ENCODE assay signal across 22 cellular contexts in genomic region chr12:53286448-53286847, GRCh38. TPM values are rescaled to one million over a fixed set of nuclear protein-coding genes. Genes with fewer than 3 reads are reported as not detected.
"Had no signal": no experiment of that assay in that cellular context is flagged by ENCODE, and none has a peak within 500 bp of the region (broad histone marks: within the 10 kb centered on the region; RNA-seq: fewer than 3 reads in every experiment).

No MANE protein-coding gene starts in this region.

- H3K27ac Mint-ChIP-seq: activated naive CD4-positive, alpha-beta T cell treated with anti-CD3 and anti-CD28 coated beads, Interleukin-2, amount 10 ng/mL, durations not matched to agents 7 days and 5 days; WTC11 had no signal

- H3K27me3 ChIP-seq: Peyer's patch had no signal

- H3K27me3 Mint-ChIP-seq: activated naive CD4-positive, alpha-beta T cell treated with anti-CD3 and anti-CD28 coated beads, Interleukin-2, amount 10 ng/mL, durations not matched to agents 7 days and 5 days; T-helper 17 cell had no signal

- FAIRE-seq: bronchial epithelial cell, HepG2 had no signal

- H3K9me3 Mint-ChIP-seq: activated naive CD4-positive, alpha-beta T cell treated with anti-CD3 and anti-CD28 coated beads, Interleukin-2, amount 10 ng/mL, durations not matched to agents 7 days and 5 days; activated T-cell treated with anti-CD3 and anti-CD28 coated beads, Interleukin-2, amount 50 U/mL, for 4 hours; WTC11 had no signal

- H3K4me1 Mint-ChIP-seq: WTC11 had no signal

- DNase-seq: activated CD4-positive, alpha-beta T cell treated with anti-CD3 and anti-CD28 coated beads for 48 hours; activated CD4-positive, alpha-beta T cell treated with anti-CD3 and anti-CD28 coated beads, Interleukin-2, amount 50 U/mL, for 4 hours; activated CD4-positive, CD25-positive, alpha-beta regulatory T cell treated with anti-CD3 and anti-CD28 coated beads, Interleukin-2, amount 50 U/mL, for 72 hours; activated CD8-positive, alpha-beta memory T cell treated with anti-CD3 and anti-CD28 coated beads for 24 hours; activated gamma-delta T cell treated with Interleukin-2 at 50 U/mL for 16 hours; activated naive CD4-positive, alpha-beta T cell treated with anti-CD3 and anti-CD28 coated beads, Interleukin-2, amount 10 ng/mL, durations not matched to agents 7 days and 5 days; activated T-cell treated with anti-CD3 and anti-CD28 coated beads, Interleukin-2, amount 50 U/mL, for 4 hours; aorta; Karpas-422; MM.1S; NCI-H1105; NCI-H1436; NCI-H1694 treated with DMSO at 0.1 percent for 48 hours; NCI-H2081; NCI-H510A treated with DMSO at 0.1 percent for 48 hours; Peyer's patch; SHP77 treated with DMSO at 0.1 percent for 48 hours; T-helper 17 cell; T-helper 9 cell had no signal

- ATAC-seq: activated T-cell treated with anti-CD3 and anti-CD28 coated beads, Interleukin-2, amount 50 U/mL, for 4 hours; HepG2; T-helper 17 cell; WTC11 had no signal

- H3K4me3 Mint-ChIP-seq: activated naive CD4-positive, alpha-beta T cell treated with anti-CD3 and anti-CD28 coated beads, Interleukin-2, amount 10 ng/mL, durations not matched to agents 7 days and 5 days; activated T-cell treated with anti-CD3 and anti-CD28 coated beads, Interleukin-2, amount 50 U/mL, for 4 hours; T-helper 17 cell; WTC11 had no signal

- H3K27ac ChIP-seq: Peyer's patch had no signal

- H3K4me3 ChIP-seq: Peyer's patch had no signal

- H3K9me3 ChIP-seq: Peyer's patch had no signal

- H3K4me1 ChIP-seq: Peyer's patch had no signal

RNA-seq across cellular contexts. Expression of gene SP7, which starts 49.7 kb away (rescaled TPM):
- total RNA-seq: activated T-cell treated with anti-CD3 and anti-CD28 coated beads, Interleukin-2, amount 50 U/mL, for 4 hours; bronchial epithelial cell; HepG2; Peyer's patch; T-helper 17 cell had no signal
